10 cellular contexts compared by ENCODE assay signal in genomic region chr4:165331823-165332222, GRCh38. TPM values are rescaled to one million over a fixed set of nuclear protein-coding genes. Genes with fewer than 3 reads are reported as not detected.
DNase-seq lines count a peak whose midpoint lies in the region; ATAC-seq and TF ChIP-seq lines count a peak whose summit lies in the region.
"Had no signal": no experiment of that assay in that cellular context is flagged by ENCODE, and none has a peak within 500 bp of the region (broad histone marks: within the 10 kb centered on the region; RNA-seq: fewer than 3 reads in every experiment).

No MANE protein-coding gene starts in this region.

- H3K27me3 Mint-ChIP-seq in natural killer cell (ENCODE audit: low read depth in 2 of 2), result no peaks in the 10 kb centered on the region

- peak overlapping the region in 15 of 59 donors; percentile 3 to 64 (median 34) for H3K27ac ChIP-seq in dorsolateral prefrontal cortex

- H3K4me1 Mint-ChIP-seq in natural killer cell, result peaks cover 27 to 42% of the 10 kb centered on the region in 2 donors

- in situ Hi-C loops in G401 (cut with HindIII; ENCODE audit: low sequenced_read_pairs), result no loop called here

- DNase-seq in G401 (ENCODE audit: low spot score) (peak; percentile 29), NCI-H526 treated with DMSO at 0.1 percent for 48 hours (lab: John Stamatoyannopoulos, UW) (peak; percentile 21), dorsolateral prefrontal cortex (peak in 1 of 10 donors; percentile 14), natural killer cell (no peak), HT-29 (ENCODE audit: low spot score) (no peak), SW480 (ENCODE audit: low spot score) (no peak), AML-193 (lab: John Stamatoyannopoulos, UW) (no peak)
- DNase-seq: NCI-H2227 treated with DMSO at 0.1 percent for 48 hours, T-helper 9 cell had no signal

- no peaks in the 10 kb centered on the region for H3K9me3 Mint-ChIP-seq in natural killer cell

- no peak overlapping the region for H3K4me3 Mint-ChIP-seq in natural killer cell

- TF ChIP-seq CTCF in dorsolateral prefrontal cortex (IDR thresholded peaks at IDR 0.05 in 54 of 56, conservative IDR thresholded peaks at IDR 0.05 in 2 of 56; ENCODE audit: low read depth in 1 of 56, partially characterized antibody in 56 of 56) (no peak), natural killer cell (IDR thresholded peaks at IDR 0.05) (no peak)

- intact Hi-C loops in dorsolateral prefrontal cortex (cut with DNase I), result loop anchor here in 1 of 2 donors (5.0 kb wide), 2 partner anchors 200 to 220 kb away; partner anchors contain the start of gene TMEM192
- intact Hi-C loops in natural killer cell (cut with micrococcal nuclease), result no loop called here

- H3K27me3 ChIP-seq in dorsolateral prefrontal cortex, result no peaks in the 10 kb centered on the region

- peak overlapping the region in 54 of 59 donors; percentile 3 to 99 (median 42) for H3K4me3 ChIP-seq in dorsolateral prefrontal cortex

- ATAC-seq in natural killer cell (no peak), GM19023 (IDR thresholded peaks at IDR 0.05; ENCODE audit: unreplicated experiment) (no peak)

- H3K27ac Mint-ChIP-seq in natural killer cell, result peak overlapping the region; percentile 1 to 55

- H3K36me3 Mint-ChIP-seq in natural killer cell, result no peaks in the 10 kb centered on the region

RNA-seq across cellular contexts. Expression of gene MSMO1, which starts 4.4 kb away (rescaled TPM):
- 52.2 and 66.8 TPM in 2 replicates for total RNA-seq in G401 (2014; rRNA removed; shearing (Covaris generic))
- total RNA-seq in dorsolateral prefrontal cortex (100 to 1,000 TPM in 7 of 120 experiments, 10 to 100 TPM in 113; 33.4 to 188 (median 66.6) TPM), natural killer cell (10 to 100 TPM; 22.5 to 27.7 (median 23.9) TPM)
- total RNA-seq in HT-29 (2014; rRNA removed; shearing (Covaris generic)), result 24.5 and 39.6 TPM in 2 replicates

RNA-seq across cellular contexts. Expression of gene CPE, which starts 47.0 kb away (rescaled TPM):
- total RNA-seq in G401 (2014; rRNA removed; shearing (Covaris generic)), result 14.6 and 44.4 TPM in 2 replicates
- total RNA-seq in dorsolateral prefrontal cortex, result 1,000 to 10,000 TPM in 14 of 120 experiments, 100 to 1,000 TPM in 106; 402 to 1,527 (median 843) TPM
- total RNA-seq in natural killer cell, result not detected
- total RNA-seq in HT-29 (2014; rRNA removed; shearing (Covaris generic)), result not detected in 2 replicates

Comparison
In these comparisons a context has a peak if more than half of its experiments do, and no peak if none do; other contexts are left out.
1. DNase-seq: peak in G401 (single experiment) and NCI-H526 treated with DMSO at 0.1 percent for 48 hours (single experiment); none in natural killer cell (single experiment), HT-29 (single experiment), SW480 (single experiment) and AML-193 (0 of 2).